In the genomic region with DNA sequence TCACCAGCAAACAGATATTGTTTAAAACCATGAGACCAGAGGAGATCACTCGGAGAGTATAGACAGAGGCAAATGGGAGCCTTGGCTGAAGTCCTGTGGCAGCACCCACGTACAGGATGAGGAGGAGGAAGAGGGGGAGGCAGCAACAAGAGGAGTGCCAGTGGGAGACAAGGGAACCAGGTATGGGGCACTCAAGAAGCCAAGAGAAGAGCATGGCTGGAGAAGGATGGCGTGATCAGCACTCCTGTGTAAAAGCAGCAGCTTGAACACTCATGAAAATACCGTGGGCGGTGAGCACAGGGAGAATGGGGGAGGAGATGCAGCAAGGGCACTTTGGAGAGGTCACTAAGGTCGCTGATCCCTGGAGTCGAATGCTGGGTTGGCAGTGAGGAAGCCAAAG, we compare ENCODE assay signal across 31 cellular contexts. TPM values are rescaled to one million over a fixed set of nuclear protein-coding genes. Genes with fewer than 3 reads are reported as not detected.
"Had no signal": no experiment of that assay in that cellular context is flagged by ENCODE, and none has a peak within 500 bp of the region (broad histone marks: within the 10 kb centered on the region; RNA-seq: fewer than 3 reads in every experiment).

No MANE protein-coding gene starts in this region.

- H3K4me3 Mint-ChIP-seq: activated CD4-positive, alpha-beta T cell treated with anti-CD3 and anti-CD28 coated beads for 36 hours; activated CD4-positive, alpha-beta T cell treated with anti-CD3 and anti-CD28 coated beads, Interleukin-2, amount 10 ng/mL, durations not matched to agents 7 days and 5 days; activated naive CD4-positive, alpha-beta T cell treated with anti-CD3 and anti-CD28 coated beads, Interleukin-2, amount 10 ng/mL, durations not matched to agents 7 days and 5 days; activated naive CD8-positive, alpha-beta T cell; central memory CD8-positive, alpha-beta T cell; WTC11 had no signal

- DNase-seq: activated CD4-positive, alpha-beta T cell treated with anti-CD3 and anti-CD28 coated beads for 36 hours; activated CD4-positive, alpha-beta T cell treated with anti-CD3 and anti-CD28 coated beads, Interleukin-2, amount 10 ng/mL, durations not matched to agents 7 days and 5 days; activated CD4-positive, alpha-beta T cell treated with anti-CD3 and anti-CD28 coated beads, Interleukin-2, amount 50 U/mL, for 48 hours; activated CD8-positive, alpha-beta memory T cell treated with anti-CD3 and anti-CD28 coated beads, Interleukin-2, amount 50 U/mL, for 48 hours; activated effector memory CD4-positive, alpha-beta T cell treated with Interleukin-2 at 50 U/mL for 16 hours; activated naive CD4-positive, alpha-beta T cell treated with anti-CD3 and anti-CD28 coated beads, Interleukin-2, amount 10 ng/mL, durations not matched to agents 7 days and 5 days; activated T-cell treated with anti-CD3 and anti-CD28 coated beads, Interleukin-2, amount 50 U/mL, for 48 hours; amygdala; Kasumi-1; MG63; NCI-H1048; NCI-H1436 treated with DMSO at 0.1 percent for 48 hours; NCI-H1694 treated with DMSO at 0.1 percent for 48 hours; NCI-H2029; NCI-H345; NCI-H524 treated with DMSO at 0.1 percent for 48 hours; SIG-M5; SW 1271; T1000 had no signal

- H3K36me3 Mint-ChIP-seq: activated naive CD8-positive, alpha-beta T cell; WTC11 had no signal

- H3K9me3 Mint-ChIP-seq: activated naive CD4-positive, alpha-beta T cell treated with anti-CD3 and anti-CD28 coated beads, Interleukin-2, amount 10 ng/mL, durations not matched to agents 7 days and 5 days; central memory CD8-positive, alpha-beta T cell had no signal

- H3K27me3 Mint-ChIP-seq: activated CD4-positive, alpha-beta T cell treated with anti-CD3 and anti-CD28 coated beads for 36 hours; activated naive CD8-positive, alpha-beta T cell had no signal

- ATAC-seq: activated CD4-positive, alpha-beta T cell treated with anti-CD3 and anti-CD28 coated beads for 36 hours; activated CD4-positive, CD25-positive, alpha-beta regulatory T cell treated with anti-CD3 and anti-CD28 coated beads, Interleukin-2, amount 50 U/mL, for 24 hours; Panc1 had no signal

- H3K27ac Mint-ChIP-seq: activated CD4-positive, alpha-beta T cell treated with anti-CD3 and anti-CD28 coated beads for 36 hours; activated CD4-positive, alpha-beta T cell treated with anti-CD3 and anti-CD28 coated beads, Interleukin-2, amount 10 ng/mL, durations not matched to agents 7 days and 5 days; activated naive CD4-positive, alpha-beta T cell treated with anti-CD3 and anti-CD28 coated beads, Interleukin-2, amount 10 ng/mL, durations not matched to agents 7 days and 5 days; WTC11 had no signal

- H3K27ac ChIP-seq: ascending aorta, cardiac muscle cell had no signal

RNA-seq across cellular contexts. Expression of gene PRND, which starts 51.3 kb away (rescaled TPM):
- total RNA-seq: activated CD4-positive, alpha-beta T cell treated with anti-CD3 and anti-CD28 coated beads for 36 hours; activated CD4-positive, alpha-beta T cell treated with anti-CD3 and anti-CD28 coated beads, Interleukin-2, amount 10 ng/mL, durations not matched to agents 7 days and 5 days; ascending aorta; chondrocyte; NCI-H460; SK-MEL-5; T-helper 1 cell treated with Interleukin-12 subunit alpha and Interleukin-12 subunit beta and Interleukin-4 antibody, amounts not matched to agents 30 ng/mL and 1 ng/mL, for 36 hours; T-helper 2 cell treated with Interferon-gamma antibody and Interleukin-4, amounts not matched to agents 100 ng/mL and 5 ng/mL, for 36 hours had no signal
- polyA plus RNA-seq: cardiac muscle cell had no signal
